Comparison of ENCODE assay signal across 22 cellular contexts in genomic region chr16:66972983-66973382, GRCh38. TPM values are rescaled to one million over a fixed set of nuclear protein-coding genes. Genes with fewer than 3 reads are reported as not detected.
DNase-seq lines count a peak whose midpoint lies in the region; ATAC-seq and TF ChIP-seq lines count a peak whose summit lies in the region.
"Had no signal": no experiment of that assay in that cellular context is flagged by ENCODE, and none has a peak within 500 bp of the region (broad histone marks: within the 10 kb centered on the region; RNA-seq: fewer than 3 reads in every experiment).

No MANE protein-coding gene starts in this region.

- H3K36me3 ChIP-seq in thyroid gland: no peaks in the 10 kb centered on the region

- WGBS in thyroid gland, 2 donors: 81% methylated on average over 9 of the region's 9 CpGs

- H3K27ac ChIP-seq in thyroid gland: peak overlapping the region in 1 of 3 donors; percentile 24
- H3K27ac ChIP-seq: 22Rv1 had no signal

- DNase-seq in T-helper 2 cell treated with Interferon-gamma antibody and Interleukin-4, amounts not matched to agents 5 μg/mL and 100 μg/mL, for 36 hours (ENCODE audit: low spot score): no peak
- DNase-seq in T-helper 2 cell (no peak), NB4 (ENCODE audit: low read depth) (peak; percentile 43), left kidney (ENCODE audit: low read depth, low spot score) (peak; percentile 39), thyroid gland (peak; percentile 37 to 41), GM20000 (ENCODE audit: low spot score) (no peak), HT-29 (ENCODE audit: low spot score) (no peak)
- DNase-seq: CD4-positive, CD25-positive, alpha-beta regulatory T cell; COR-L47; DMS 273 treated with DMSO at 0.1 percent for 48 hours; DND-41; NCI-H1694 treated with DMSO at 0.1 percent for 48 hours; NCI-H2227 treated with DMSO at 0.1 percent for 48 hours; NCI-H510A treated with DMSO at 0.1 percent for 48 hours; NCI-H774; RPMI8226 had no signal

- intact Hi-C loops in thyroid gland (cut with DNase I): loop anchor here (10.0 kb wide), 1 partner anchor 212 kb away; the partner anchor contains the start of gene MATCAP1

- H3K4me3 Mint-ChIP-seq in T-helper 2 cell treated with Interferon-gamma antibody and Interleukin-4, amounts not matched to agents 5 μg/mL and 100 μg/mL, for 36 hours: no peak overlapping the region
- H3K4me3 Mint-ChIP-seq: B cell; CD4-positive, CD25-positive, alpha-beta regulatory T cell; GM23338; IgD-negative memory B cell had no signal

- H3K9me3 ChIP-seq in thyroid gland: no peaks in the 10 kb centered on the region

- ATAC-seq in HG03432 (IDR thresholded peaks at IDR 0.05; ENCODE audit: unreplicated experiment): no peak
- ATAC-seq: GM23338 had no signal

- no peaks in the 10 kb centered on the region for H3K27me3 ChIP-seq in thyroid gland

- peak overlapping the region; percentile 15 for H3K27ac Mint-ChIP-seq in T-helper 2 cell treated with Interferon-gamma antibody and Interleukin-4, amounts not matched to agents 5 μg/mL and 100 μg/mL, for 36 hours
- H3K27ac Mint-ChIP-seq: B cell; CD4-positive, CD25-positive, alpha-beta regulatory T cell; GM23338; IgD-negative memory B cell had no signal

- H3K27me3 Mint-ChIP-seq in T-helper 2 cell treated with Interferon-gamma antibody and Interleukin-4, amounts not matched to agents 5 μg/mL and 100 μg/mL, for 36 hours (ENCODE audit: low read depth): no peaks in the 10 kb centered on the region

- TF ChIP-seq CTCF in NB4 (IDR thresholded peaks at IDR 0.05; ENCODE audit: low read depth, low read length) (no peak), thyroid gland (IDR thresholded peaks at IDR 0.05) (no peak), GM20000 (IDR thresholded peaks at IDR 0.05; ENCODE audit: extremely low read depth, missing control alignments) (no peak)

- no peak overlapping the region for H3K4me3 ChIP-seq in NB4 (ENCODE audit: low read depth, low read length)
- H3K4me3 ChIP-seq in thyroid gland (replicated peaks in 1 of 3): no peak overlapping the region
- H3K4me3 ChIP-seq: GM23338 had no signal

- H3K36me3 Mint-ChIP-seq in T-helper 2 cell treated with Interferon-gamma antibody and Interleukin-4, amounts not matched to agents 5 μg/mL and 100 μg/mL, for 36 hours (ENCODE audit: low read depth): no peaks in the 10 kb centered on the region
- H3K36me3 Mint-ChIP-seq: CD4-positive, CD25-positive, alpha-beta regulatory T cell; IgD-negative memory B cell had no signal

- H3K9me3 Mint-ChIP-seq in T-helper 2 cell treated with Interferon-gamma antibody and Interleukin-4, amounts not matched to agents 5 μg/mL and 100 μg/mL, for 36 hours: no peaks in the 10 kb centered on the region
- H3K9me3 Mint-ChIP-seq: GM23338, IgD-negative memory B cell had no signal

- H3K4me1 ChIP-seq in thyroid gland: peaks cover 0 to 14% of the 10 kb centered on the region in 2 donors

- H3K4me1 Mint-ChIP-seq in T-helper 2 cell treated with Interferon-gamma antibody and Interleukin-4, amounts not matched to agents 5 μg/mL and 100 μg/mL, for 36 hours (ENCODE audit: low read depth): peaks cover 22% of the 10 kb centered on the region

- TF ChIP-seq POLR2A in NB4 (IDR thresholded peaks at IDR 0.05; ENCODE audit: extremely low read depth, insufficient read length) (no peak), thyroid gland (IDR thresholded peaks at IDR 0.05) (no peak)

RNA-seq across cellular contexts. Expression of gene CES3, which starts 11.9 kb away (rescaled TPM):
- 1 to 10 TPM in 1 of 4 donors, under 1 TPM in 2, not detected in 1; 0.13 to 1.3 (median 0.22) TPM for total RNA-seq in thyroid gland
- total RNA-seq in HT-29 (2014; rRNA removed; shearing (Covaris generic)): 1.3 and 3.4 TPM in 2 replicates

RNA-seq across cellular contexts. Expression of gene CES4A, which starts 15.4 kb away (rescaled TPM):
- 10 to 100 TPM; 10.9 to 15.7 (median 12.8) TPM for total RNA-seq in thyroid gland
- total RNA-seq in HT-29 (2014; rRNA removed; shearing (Covaris generic)): 3.0 and 5.5 TPM in 2 replicates
- total RNA-seq: HT1080 had no signal

RNA-seq across cellular contexts. Expression of gene CES2, which starts 37.7 kb away (rescaled TPM):
- 10 to 100 TPM; 49.7 to 69.4 (median 53.6) TPM for total RNA-seq in thyroid gland
- 47.6 and 54.3 TPM in 2 replicates for total RNA-seq in HT-29 (2014; rRNA removed; shearing (Covaris generic))

RNA-seq across cellular contexts. Expression of gene CIAO2B, which starts 38.8 kb away (rescaled TPM):
- total RNA-seq in thyroid gland: 100 to 1,000 TPM in 1 of 4 donors, 10 to 100 TPM in 3; 29.4 to 113 (median 48.3) TPM
- 242 and 281 TPM in 2 replicates for total RNA-seq in HT-29 (2014; rRNA removed; shearing (Covaris generic))

RNA-seq across cellular contexts. Expression of gene RRAD, which starts 47.6 kb away (rescaled TPM):
- total RNA-seq in thyroid gland: 10 to 100 TPM in 3 of 4 donors, 1 to 10 TPM in 1; 6.1 to 15.6 (median 10.9) TPM
- total RNA-seq in HT-29 (2014; rRNA removed; shearing (Covaris generic)): 0.08 and 1.7 TPM in 2 replicates
- total RNA-seq: GM23338, HT1080 had no signal

Comparison
In these comparisons a context has a peak if more than half of its experiments do, and no peak if none do; other contexts are left out.
1. DNase-seq: peak in NB4 (single experiment), left kidney (single experiment) and thyroid gland (2 of 2); none in T-helper 2 cell treated with Interferon-gamma antibody and Interleukin-4, amounts not matched to agents 5 μg/mL and 100 μg/mL, for 36 hours (single experiment), T-helper 2 cell (0 of 5), GM20000 (single experiment) and HT-29 (single experiment).